16 cellular contexts compared by ENCODE assay signal in the genomic region with DNA sequence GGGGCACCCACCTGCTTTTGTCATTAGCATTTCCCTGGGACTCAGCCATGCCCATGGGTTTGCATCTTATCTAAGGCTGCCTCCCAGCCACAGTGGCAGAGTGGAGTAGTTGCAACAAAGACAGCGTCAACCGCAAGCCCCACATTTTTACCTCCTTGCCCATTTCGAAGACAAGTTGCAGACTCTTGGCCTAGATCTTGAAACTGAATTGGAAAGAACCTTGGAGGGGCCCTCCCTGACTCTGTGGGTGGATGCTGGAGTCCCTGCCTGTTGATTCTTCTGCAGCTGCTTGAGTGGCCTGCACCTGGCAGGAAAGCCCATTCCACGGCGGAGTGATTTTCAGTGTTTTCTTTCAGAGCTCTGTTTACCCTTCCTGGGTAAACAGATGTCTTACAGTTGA.
DNase-seq lines count a peak whose midpoint lies in the region; ATAC-seq and TF ChIP-seq lines count a peak whose summit lies in the region.
"Had no signal": no experiment of that assay in that cellular context is flagged by ENCODE, and none has a peak within 500 bp of the region (broad histone marks: within the 10 kb centered on the region; RNA-seq: fewer than 3 reads in every experiment).

No MANE protein-coding gene starts in this region.

- TF ChIP-seq RAD21 in SK-N-SH (IDR thresholded peaks at IDR 0.05; ENCODE audit: low read length): no peak

- H3K27me3 ChIP-seq in GM23338 (ENCODE audit: insufficient read depth): no peaks in the 10 kb centered on the region
- H3K27me3 ChIP-seq in thyroid gland: no peaks in the 10 kb centered on the region
- no peaks in the 10 kb centered on the region for H3K27me3 ChIP-seq in SK-N-SH (ENCODE audit: insufficient read depth)
- H3K27me3 ChIP-seq: MG63, ovary had no signal

- H3K9me3 Mint-ChIP-seq in activated naive CD8-positive, alpha-beta T cell treated with anti-CD3 and anti-CD28 coated beads for 36 hours: peaks cover 4% of the 10 kb centered on the region
- H3K9me3 Mint-ChIP-seq in activated naive CD8-positive, alpha-beta T cell treated with anti-CD3 and anti-CD28 coated beads, Interleukin-2, amount 50 U/mL, for 24 hours: peaks cover 3% of the 10 kb centered on the region
- peaks cover 7% of the 10 kb centered on the region; the same call in 1 of the 3 replicates for H3K9me3 Mint-ChIP-seq in GM23338
- peaks cover 11% of the 10 kb centered on the region for H3K9me3 Mint-ChIP-seq in activated CD4-positive, alpha-beta memory T cell treated with anti-CD3 and anti-CD28 coated beads for 36 hours

- no peaks in the 10 kb centered on the region for H3K27me3 Mint-ChIP-seq in activated naive CD8-positive, alpha-beta T cell treated with anti-CD3 and anti-CD28 coated beads for 36 hours
- peaks cover 6% of the 10 kb centered on the region for H3K27me3 Mint-ChIP-seq in activated naive CD8-positive, alpha-beta T cell treated with anti-CD3 and anti-CD28 coated beads, Interleukin-2, amount 50 U/mL, for 24 hours
- peaks cover 7% of the 10 kb centered on the region for H3K27me3 Mint-ChIP-seq in GM23338 (ENCODE audit: insufficient read depth, low read depth, poor library complexity)
- H3K27me3 Mint-ChIP-seq in activated CD4-positive, alpha-beta memory T cell treated with anti-CD3 and anti-CD28 coated beads for 36 hours: peaks cover 14% of the 10 kb centered on the region

- CTCF ChIA-PET in SK-N-SH (lab: Yijun Ruan, JAX): no interaction called here
- CTCF ChIA-PET in activated CD4-positive, alpha-beta memory T cell treated with anti-CD3 and anti-CD28 coated beads for 36 hours (lab: Charles Lee): no interaction called here

- H3K4me3 Mint-ChIP-seq in activated naive CD8-positive, alpha-beta T cell treated with anti-CD3 and anti-CD28 coated beads for 36 hours: no peak overlapping the region
- no peak overlapping the region for H3K4me3 Mint-ChIP-seq in activated naive CD8-positive, alpha-beta T cell treated with anti-CD3 and anti-CD28 coated beads, Interleukin-2, amount 50 U/mL, for 24 hours
- H3K4me3 Mint-ChIP-seq in GM23338: no peak overlapping the region
- H3K4me3 Mint-ChIP-seq in activated CD4-positive, alpha-beta memory T cell treated with anti-CD3 and anti-CD28 coated beads for 36 hours: no peak overlapping the region

- intact Hi-C loops in thyroid gland (cut with DNase I): no loop called here
- intact Hi-C loops in activated CD4-positive, alpha-beta memory T cell treated with anti-CD3 and anti-CD28 coated beads for 36 hours (cut with micrococcal nuclease): no loop called here

- no peak overlapping the region for H3K4me3 ChIP-seq in GM23338
- H3K4me3 ChIP-seq in thyroid gland (replicated peaks in 1 of 3): no peak overlapping the region
- H3K4me3 ChIP-seq in SK-N-SH (ENCODE audit: low read depth in 2 of 2, low read length in 1 of 2): no peak overlapping the region
- H3K4me3 ChIP-seq: HAP-1, MG63, ovary had no signal

- no peak for TF ChIP-seq EP300 in SK-N-SH (IDR thresholded peaks at IDR 0.05; ENCODE audit: borderline replicate concordance in 1 of 2, low read depth in 1 of 2, low read length in 1 of 2)

- WGBS in thyroid gland, 2 donors: 18 to 32% methylated on average over 5 of the region's 5 CpGs
- 53% methylated on average over 4 of the region's 5 CpGs for WGBS in SK-N-SH (ENCODE audit: low lambda C conversion rate)

- TF ChIP-seq POLR2A in thyroid gland (IDR thresholded peaks at IDR 0.05): no peak

- no peak for ATAC-seq in activated naive CD8-positive, alpha-beta T cell treated with anti-CD3 and anti-CD28 coated beads, Interleukin-2, amount 50 U/mL, for 24 hours
- ATAC-seq in GM23338: peak; percentile 49; the same call in 2 of the 3 replicates

- no peak overlapping the region for H3K9ac ChIP-seq in SK-N-SH

- H3K4me2 ChIP-seq in GM23338: no peak overlapping the region
- no peak overlapping the region for H3K4me2 ChIP-seq in SK-N-SH

- peaks cover 3% of the 10 kb centered on the region for H3K36me3 Mint-ChIP-seq in activated naive CD8-positive, alpha-beta T cell treated with anti-CD3 and anti-CD28 coated beads for 36 hours
- H3K36me3 Mint-ChIP-seq in activated naive CD8-positive, alpha-beta T cell treated with anti-CD3 and anti-CD28 coated beads, Interleukin-2, amount 50 U/mL, for 24 hours (ENCODE audit: low read depth): no peaks in the 10 kb centered on the region
- H3K36me3 Mint-ChIP-seq in GM23338 (ENCODE audit: low read depth): peaks cover 3% of the 10 kb centered on the region; the same call in 1 of the 3 replicates
- H3K36me3 Mint-ChIP-seq in activated CD4-positive, alpha-beta memory T cell treated with anti-CD3 and anti-CD28 coated beads for 36 hours: peaks cover 4% of the 10 kb centered on the region

- no peak; a peak in 1 of 4 replicates for TF ChIP-seq CTCF in GM23338 (conservative IDR thresholded peaks at IDR 0.05; ENCODE audit: low read depth in 2 of 2)
- no peak for TF ChIP-seq CTCF in thyroid gland (IDR thresholded peaks at IDR 0.05)
- no peak for TF ChIP-seq CTCF in SK-N-SH (IDR thresholded peaks at IDR 0.05)

- no peaks in the 10 kb centered on the region for H3K79me2 ChIP-seq in GM23338 (replicated peaks; ENCODE audit: insufficient read depth)
- no peaks in the 10 kb centered on the region for H3K79me2 ChIP-seq in SK-N-SH (ENCODE audit: insufficient read depth)

- peaks cover 2% of the 10 kb centered on the region for H3K4me1 Mint-ChIP-seq in activated naive CD8-positive, alpha-beta T cell treated with anti-CD3 and anti-CD28 coated beads for 36 hours
- H3K4me1 Mint-ChIP-seq in activated naive CD8-positive, alpha-beta T cell treated with anti-CD3 and anti-CD28 coated beads, Interleukin-2, amount 50 U/mL, for 24 hours: no peaks in the 10 kb centered on the region
- H3K4me1 Mint-ChIP-seq in GM23338: peaks cover 7% of the 10 kb centered on the region; the same call in 1 of the 3 replicates
- H3K4me1 Mint-ChIP-seq in activated CD4-positive, alpha-beta memory T cell treated with anti-CD3 and anti-CD28 coated beads for 36 hours (ENCODE audit: low read depth): no peaks in the 10 kb centered on the region

- H3K36me3 ChIP-seq in GM23338 (ENCODE audit: insufficient read depth): no peaks in the 10 kb centered on the region
- no peaks in the 10 kb centered on the region for H3K36me3 ChIP-seq in thyroid gland
- H3K36me3 ChIP-seq in SK-N-SH (replicated peaks in 1 of 2; ENCODE audit: control insufficient read depth in 1 of 2, insufficient read depth in 2 of 2, low read length in 1 of 2): no peaks in the 10 kb centered on the region
- H3K36me3 ChIP-seq: HAP-1, MG63, ovary had no signal

- H3F3A ChIP-seq in GM23338 (replicated peaks; ENCODE audit: low read depth) (no peaks in the 10 kb centered on the region), SK-N-SH (replicated peaks; ENCODE audit: insufficient read depth) (no peaks in the 10 kb centered on the region)

- H3K9me3 ChIP-seq in thyroid gland: no peaks in the 10 kb centered on the region
- no peaks in the 10 kb centered on the region for H3K9me3 ChIP-seq in SK-N-SH
- H3K9me3 ChIP-seq: HAP-1, MG63, ovary had no signal

- H3K9me2 ChIP-seq in GM23338 (ENCODE audit: insufficient read depth): no peaks in the 10 kb centered on the region
- H3K9me2 ChIP-seq in SK-N-SH: no peaks in the 10 kb centered on the region

- H3K4me1 ChIP-seq in GM23338 (ENCODE audit: insufficient read depth) (no peaks in the 10 kb centered on the region), thyroid gland (peaks cover 0 to 12% of the 10 kb centered on the region in 2 donors), SK-N-SH (ENCODE audit: control insufficient read depth in 1 of 2, insufficient read depth in 2 of 2, low read depth in 1 of 2, low read length in 1 of 2) (no peaks in the 10 kb centered on the region)
- H3K4me1 ChIP-seq: HAP-1 had no signal

- H2AFZ ChIP-seq in GM23338: peak overlapping the region; percentile 47; the same call in 1 of the 2 replicates
- H2AFZ ChIP-seq in SK-N-SH (ENCODE audit: low read depth): no peak overlapping the region

- DNase-seq in activated naive CD8-positive, alpha-beta T cell treated with anti-CD3 and anti-CD28 coated beads for 36 hours: peak; percentile 5
- no peak for DNase-seq in activated naive CD8-positive, alpha-beta T cell treated with anti-CD3 and anti-CD28 coated beads, Interleukin-2, amount 50 U/mL, for 24 hours
- DNase-seq in GM23338 (ENCODE audit: low spot score): peak; percentile 9
- DNase-seq in NCI-H69 (lab: John Stamatoyannopoulos, UW): peak; percentile 29
- DNase-seq in thyroid gland: peak; percentile 70 to 75
- DNase-seq in SK-N-SH: no peak
- no peak for DNase-seq in activated CD4-positive, alpha-beta memory T cell treated with anti-CD3 and anti-CD28 coated beads for 36 hours
- DNase-seq in DMS153 treated with DMSO at 0.1 percent for 48 hours (lab: John Stamatoyannopoulos, UW; ENCODE audit: unreplicated experiment): no peak
- DNase-seq: activated naive CD4-positive, alpha-beta T cell; caudate nucleus; DMS 273 treated with DMSO at 0.1 percent for 48 hours; mesenchymal stem cell; MG63; ovary; stimulated activated CD4-positive, alpha-beta T cell treated with anti-CD3 and anti-CD28 coated beads, Interleukin-12 subunit alpha, Interleukin-12 subunit beta, amount 100 ng/mL, for 4 hours had no signal

- H4K20me1 ChIP-seq in GM23338 (replicated peaks; ENCODE audit: insufficient read depth) (no peaks in the 10 kb centered on the region), SK-N-SH (ENCODE audit: insufficient read depth) (no peaks in the 10 kb centered on the region)

- H3K27ac Mint-ChIP-seq in activated naive CD8-positive, alpha-beta T cell treated with anti-CD3 and anti-CD28 coated beads for 36 hours: no peak overlapping the region
- H3K27ac Mint-ChIP-seq in activated naive CD8-positive, alpha-beta T cell treated with anti-CD3 and anti-CD28 coated beads, Interleukin-2, amount 50 U/mL, for 24 hours: no peak overlapping the region
- H3K27ac Mint-ChIP-seq in GM23338: no peak overlapping the region
- H3K27ac Mint-ChIP-seq in activated CD4-positive, alpha-beta memory T cell treated with anti-CD3 and anti-CD28 coated beads for 36 hours: no peak overlapping the region

- POLR2A ChIA-PET in SK-N-SH (lab: Yijun Ruan, JAX): no interaction called here
- POLR2A ChIA-PET in activated CD4-positive, alpha-beta memory T cell treated with anti-CD3 and anti-CD28 coated beads for 36 hours (lab: Charles Lee): no interaction called here

- no peak overlapping the region for H3K27ac ChIP-seq in GM23338 (ENCODE audit: low read depth)
- H3K27ac ChIP-seq in thyroid gland: no peak overlapping the region
- H3K27ac ChIP-seq in SK-N-SH (ENCODE audit: low read depth in 2 of 2, low read length in 1 of 2): no peak overlapping the region
- H3K27ac ChIP-seq: ovary had no signal

TF ChIP-seq in GM23338, 12 proteins besides CTCF, POLR2A, EP300 and RAD21 (continues in another document):
- TF ChIP-seq STAT1 (IDR thresholded peaks at IDR 0.05; ENCODE audit: unreplicated experiment) (no peak), JUNB (IDR thresholded peaks at IDR 0.05; ENCODE audit: unreplicated experiment) (no peak), ZNF331 (CRISPR knock-in tag; IDR thresholded peaks at IDR 0.05; ENCODE audit: low read depth) (no peak)

TF ChIP-seq in SK-N-SH, 30 proteins besides CTCF, POLR2A, EP300 and RAD21 (continues in another document):
- no peak for TF ChIP-seq SIN3A (IDR thresholded peaks at IDR 0.05; ENCODE audit: borderline replicate concordance, low read depth, low read length)

Comparison
In these comparisons a context has a peak if more than half of its experiments do, and no peak if none do; other contexts are left out.
1. DNase-seq: peak in activated naive CD8-positive, alpha-beta T cell treated with anti-CD3 and anti-CD28 coated beads for 36 hours (single experiment), GM23338 (single experiment), NCI-H69 (single experiment) and thyroid gland (2 of 2); none in activated naive CD8-positive, alpha-beta T cell treated with anti-CD3 and anti-CD28 coated beads, Interleukin-2, amount 50 U/mL, for 24 hours (single experiment), SK-N-SH (single experiment), activated CD4-positive, alpha-beta memory T cell treated with anti-CD3 and anti-CD28 coated beads for 36 hours (single experiment) and DMS153 treated with DMSO at 0.1 percent for 48 hours (single experiment).